In genomic region chr10:114195079-114195478, GRCh38 we compare ENCODE assay signal across 1 cellular context.
TF ChIP-seq lines count a peak whose summit lies in the region.

No MANE protein-coding gene starts in this region.

TF ChIP-seq in HepG2, 621 proteins besides CTCF, POLR2A, EP300 and RAD21:
- no peak for TF ChIP-seq ZFX (CRISPR knock-in tag; IDR thresholded peaks at IDR 0.05; ENCODE audit: low read depth)
